Comparison of ENCODE assay signal across 16 cellular contexts in the genomic region with DNA sequence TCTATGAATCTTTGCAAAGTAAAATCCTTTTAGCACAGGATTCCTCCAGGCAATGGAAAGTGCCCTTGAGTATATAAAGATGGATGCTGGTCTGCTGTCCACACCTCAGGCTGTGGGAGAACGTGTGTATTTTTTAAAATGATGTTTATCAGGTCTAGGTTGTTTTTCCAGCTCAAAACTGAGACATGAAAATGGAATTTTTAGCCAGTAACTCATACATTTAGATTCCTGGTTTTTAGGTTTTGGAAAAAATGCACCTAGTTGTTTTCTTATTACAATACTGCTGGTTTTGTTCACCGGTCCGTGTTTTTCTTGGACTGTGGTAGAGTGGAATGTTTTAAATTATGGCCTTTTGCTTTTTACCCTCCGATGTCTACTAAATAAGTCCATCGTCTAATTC.
"Had no signal": no experiment of that assay in that cellular context is flagged by ENCODE, and none has a peak within 500 bp of the region (broad histone marks: within the 10 kb centered on the region; RNA-seq: fewer than 3 reads in every experiment).

No MANE protein-coding gene starts in this region.

- H3K27me3 Mint-ChIP-seq: activated CD8-positive, alpha-beta memory T cell treated with anti-CD3 and anti-CD28 coated beads, Interleukin-2, amount 10 ng/mL, durations not matched to agents 7 days and 5 days; memory B cell; stimulated activated naive CD8-positive, alpha-beta T cell treated with anti-CD3 and anti-CD28 coated beads, Interleukin-15, Interleukin-2, amounts not matched to agents 100 ng/mL and 50 ng/mL, for 24 hours had no signal

- H3K27ac ChIP-seq: left ventricle myocardium inferior, right atrium auricular region, SK-N-MC had no signal

- H3K36me3 ChIP-seq: left ventricle myocardium inferior, right atrium auricular region, spleen had no signal

- H3K4me1 ChIP-seq: left ventricle myocardium inferior, right atrium auricular region had no signal

- H3K4me1 Mint-ChIP-seq: memory B cell, natural killer cell had no signal

- H3K27me3 ChIP-seq: right atrium auricular region, spleen had no signal

- DNase-seq: activated CD4-positive, alpha-beta T cell treated with anti-CD3 and anti-CD28 coated beads, Interleukin-2, amount 50 U/mL, for 4 hours; activated CD8-positive, alpha-beta memory T cell treated with anti-CD3 and anti-CD28 coated beads, Interleukin-2, amount 10 ng/mL, durations not matched to agents 7 days and 5 days; activated effector memory CD4-positive, alpha-beta T cell treated with Interleukin-2 at 50 U/mL for 16 hours; activated T-cell treated with anti-CD3 and anti-CD28 coated beads, Interleukin-2, amount 50 U/mL, for 1 hour; amygdala; hypothalamus; kidney; left ventricle myocardium inferior; natural killer cell; spleen had no signal

- H3K4me3 Mint-ChIP-seq: activated CD8-positive, alpha-beta memory T cell treated with anti-CD3 and anti-CD28 coated beads, Interleukin-2, amount 10 ng/mL, durations not matched to agents 7 days and 5 days; memory B cell; natural killer cell; stimulated activated naive CD8-positive, alpha-beta T cell treated with anti-CD3 and anti-CD28 coated beads, Interleukin-15, Interleukin-2, amounts not matched to agents 100 ng/mL and 50 ng/mL, for 24 hours had no signal

- H3K36me3 Mint-ChIP-seq: activated CD8-positive, alpha-beta memory T cell treated with anti-CD3 and anti-CD28 coated beads, Interleukin-2, amount 10 ng/mL, durations not matched to agents 7 days and 5 days; activated naive CD4-positive, alpha-beta T cell treated with anti-CD3 and anti-CD28 coated beads, Interleukin-2, amount 50 U/mL, for 72 hours; memory B cell; natural killer cell had no signal

- H3K27ac Mint-ChIP-seq: activated CD8-positive, alpha-beta memory T cell treated with anti-CD3 and anti-CD28 coated beads, Interleukin-2, amount 10 ng/mL, durations not matched to agents 7 days and 5 days; activated naive CD4-positive, alpha-beta T cell treated with anti-CD3 and anti-CD28 coated beads, Interleukin-2, amount 50 U/mL, for 72 hours; memory B cell; natural killer cell; progenitor cell of endocrine pancreas; stimulated activated naive CD8-positive, alpha-beta T cell treated with anti-CD3 and anti-CD28 coated beads, Interleukin-15, Interleukin-2, amounts not matched to agents 100 ng/mL and 50 ng/mL, for 24 hours had no signal

- H3K9me3 Mint-ChIP-seq: activated naive CD4-positive, alpha-beta T cell treated with anti-CD3 and anti-CD28 coated beads, Interleukin-2, amount 50 U/mL, for 72 hours; memory B cell had no signal

- H3K4me3 ChIP-seq: left ventricle myocardium inferior, right atrium auricular region, SK-N-MC, spleen had no signal

- H3K9me3 ChIP-seq: left ventricle myocardium inferior, right atrium auricular region had no signal
